In the genomic region with DNA sequence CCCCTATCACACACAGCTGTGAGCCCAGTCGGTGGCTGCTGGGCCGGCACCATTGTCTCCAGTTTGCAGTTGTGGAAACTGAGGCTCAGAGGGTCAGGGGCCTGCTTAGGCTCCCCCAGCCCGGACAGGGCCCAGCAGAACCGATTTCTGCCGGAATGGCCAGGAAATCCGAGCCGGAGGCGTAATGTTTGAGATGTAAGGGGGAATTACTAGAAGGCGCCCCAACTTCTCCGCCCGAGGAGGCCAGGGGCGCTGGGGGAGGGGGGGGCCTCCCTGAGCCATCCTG, we compare ENCODE assay signal across 1 cellular context.
TF ChIP-seq lines count a peak whose summit lies in the region.

No MANE protein-coding gene starts in this region.

TF ChIP-seq in A549, 52 proteins besides CTCF, POLR2A, EP300 and RAD21 (continued from another document):
- TF ChIP-seq CHD2 (IDR thresholded peaks at IDR 0.05; ENCODE audit: low read length, partially characterized antibody): no peak
- TF ChIP-seq, protein P1, sequence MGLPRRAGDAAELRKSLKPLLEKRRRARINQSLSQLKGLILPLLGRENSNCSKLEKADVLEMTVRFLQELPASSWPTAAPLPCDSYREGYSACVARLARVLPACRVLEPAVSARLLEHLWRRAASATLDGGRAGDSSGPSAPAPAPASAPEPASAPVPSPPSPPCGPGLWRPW (IDR thresholded peaks at IDR 0.05): no peak
- no peak for TF ChIP-seq ZC3H11A (IDR thresholded peaks at IDR 0.05)
- no peak for TF ChIP-seq FOSL2 (IDR thresholded peaks at IDR 0.05)
- no peak for TF ChIP-seq FOSL2 (CRISPR knock-in tag; IDR thresholded peaks at IDR 0.05)
- TF ChIP-seq, protein P2, sequence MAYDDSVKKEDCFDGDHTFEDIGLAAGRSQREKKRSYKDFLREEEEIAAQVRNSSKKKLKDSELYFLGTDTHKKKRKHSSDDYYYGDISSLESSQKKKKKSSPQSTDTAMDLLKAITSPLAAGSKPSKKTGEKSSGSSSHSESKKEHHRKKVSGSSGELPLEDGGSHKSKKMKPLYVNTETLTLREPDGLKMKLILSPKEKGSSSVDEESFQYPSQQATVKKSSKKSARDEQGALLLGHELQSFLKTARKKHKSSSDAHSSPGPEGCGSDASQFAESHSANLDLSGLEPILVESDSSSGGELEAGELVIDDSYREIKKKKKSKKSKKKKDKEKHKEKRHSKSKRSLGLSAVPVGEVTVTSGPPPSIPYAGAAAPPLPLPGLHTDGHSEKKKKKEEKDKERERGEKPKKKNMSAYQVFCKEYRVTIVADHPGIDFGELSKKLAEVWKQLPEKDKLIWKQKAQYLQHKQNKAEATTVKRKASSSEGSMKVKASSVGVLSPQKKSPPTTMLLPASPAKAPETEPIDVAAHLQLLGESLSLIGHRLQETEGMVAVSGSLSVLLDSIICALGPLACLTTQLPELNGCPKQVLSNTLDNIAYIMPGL (CRISPR knock-in tag; IDR thresholded peaks at IDR 0.05; ENCODE audit: borderline replicate concordance): no peak
- TF ChIP-seq POLR2AphosphoS2 (conservative IDR thresholded peaks at IDR 0.05; ENCODE audit: low read length): no peak
- TF ChIP-seq ESRRA (IDR thresholded peaks at IDR 0.05; ENCODE audit: borderline replicate concordance, low read length): no peak
